In genomic region chr7:142134944-142135343, GRCh38 we compare ENCODE assay signal across 26 cellular contexts. TPM values are rescaled to one million over a fixed set of nuclear protein-coding genes. Genes with fewer than 3 reads are reported as not detected.
DNase-seq lines count a peak whose midpoint lies in the region; TF ChIP-seq lines count a peak whose summit lies in the region.
"Had no signal": no experiment of that assay in that cellular context is flagged by ENCODE, and none has a peak within 500 bp of the region (broad histone marks: within the 10 kb centered on the region; RNA-seq: fewer than 3 reads in every experiment).

No MANE protein-coding gene starts in this region.

- H3K9me3 ChIP-seq in transverse colon, result no peaks in the 10 kb centered on the region
- H3K9me3 ChIP-seq: BLaER1, MG63, Peyer's patch, upper lobe of left lung had no signal

- in situ Hi-C loops in transverse colon (cut with MboI; ENCODE audit: low pct_ligation_motif_present in 1 of 4, low pct_unique_long_range_greater_than_20kb in 1 of 4, low sequenced_read_pairs in 3 of 4), result no loop called here

- H3K36me3 ChIP-seq in transverse colon, result no peaks in the 10 kb centered on the region
- H3K36me3 ChIP-seq: BLaER1, MG63, upper lobe of left lung had no signal

- peak; percentile 24 for DNase-seq in SIG-M5 treated with dmso at 0.1 percent for 504 hours (lab: John Stamatoyannopoulos, UW; ENCODE audit: unreplicated experiment)
- no peak for DNase-seq in SIG-M5 (lab: John Stamatoyannopoulos, UW)
- DNase-seq in NCI-H69 (lab: John Stamatoyannopoulos, UW), result peak; percentile 14
- peak; percentile 59 for DNase-seq in epithelial cell of proximal tubule (ENCODE audit: low read depth)
- DNase-seq in transverse colon, result peak; percentile 13
- no peak for DNase-seq in NCI-H774 (lab: John Stamatoyannopoulos, UW)
- no peak for DNase-seq in NCI-H526 treated with DMSO at 0.1 percent for 48 hours (lab: John Stamatoyannopoulos, UW)
- DNase-seq in foreskin melanocyte, result no peak
- DNase-seq: activated CD4-positive, CD25-positive, alpha-beta regulatory T cell treated with anti-CD3 and anti-CD28 coated beads, Interleukin-2, amount 50 U/mL, for 72 hours; activated T-cell treated with anti-CD3 and anti-CD28 coated beads, Interleukin-2, amount 50 U/mL, for 24 hours; COR-L47; endodermal cell; GOT3; MG63; NCI-H1694; Peyer's patch; right cardiac atrium; T-helper 9 cell; upper lobe of left lung had no signal

- no peak for TF ChIP-seq EP300 in transverse colon (IDR thresholded peaks at IDR 0.05; ENCODE audit: low read depth)

- H3K4me3 ChIP-seq in epithelial cell of proximal tubule (ENCODE audit: low read depth, low read length) (no peak overlapping the region), transverse colon (no peak overlapping the region)
- H3K4me3 ChIP-seq: BLaER1, MG63, Peyer's patch, upper lobe of left lung had no signal

- H3K4me1 ChIP-seq in transverse colon, result peaks cover 0 to 3% (median under 1%) of the 10 kb centered on the region in 4 donors
- H3K4me1 ChIP-seq: BLaER1, upper lobe of left lung had no signal

- no peaks in the 10 kb centered on the region for H3K27me3 ChIP-seq in transverse colon
- H3K27me3 ChIP-seq: BLaER1, MG63, Peyer's patch, upper lobe of left lung had no signal

- WGBS in transverse colon (ENCODE audit: low coverage in 1 of 2), 2 donors, result 56 to 59% methylated on average over 5 of the region's 5 CpGs

- intact Hi-C loops in transverse colon (cut with DNase I; ENCODE audit: low total_unique reads), result no loop called here

- H3K27ac ChIP-seq in transverse colon, result no peak overlapping the region
- H3K27ac ChIP-seq: BLaER1, upper lobe of left lung had no signal

- TF ChIP-seq POLR2A in transverse colon (IDR thresholded peaks at IDR 0.05), result no peak

- no peak for TF ChIP-seq CTCF in epithelial cell of proximal tubule (conservative IDR thresholded peaks at IDR 0.05; ENCODE audit: low read depth, low read length)
- TF ChIP-seq CTCF in transverse colon (IDR thresholded peaks at IDR 0.05), result no peak

RNA-seq across cellular contexts. Expression of gene MGAM2, which starts 23.4 kb away (rescaled TPM):
- not detected in 2 replicates for total RNA-seq in epithelial cell of proximal tubule
- 10 to 100 TPM in 3 of 4 donors, 1 to 10 TPM in 1; 8.4 to 84.5 (median 46.8) TPM for total RNA-seq in transverse colon
- total RNA-seq: A673; Daoy; fibroblast of lung; glomerular endothelial cell; natural killer cell treated with Interleukin-12 subunit alpha and Interleukin-12 subunit beta and Interleukin-15 and Interleukin-18, amount 100 ng/mL, for 72 hours; osteocyte had no signal

Comparison
In these comparisons a context has a peak if more than half of its experiments do, and no peak if none do; other contexts are left out.
1. DNase-seq: peak in SIG-M5 treated with dmso at 0.1 percent for 504 hours (single experiment), NCI-H69 (single experiment), epithelial cell of proximal tubule (single experiment) and transverse colon (single experiment); none in SIG-M5 (single experiment), NCI-H774 (single experiment), NCI-H526 treated with DMSO at 0.1 percent for 48 hours (single experiment) and foreskin melanocyte (single experiment).